1 cellular context compared by ENCODE assay signal in the genomic region with DNA sequence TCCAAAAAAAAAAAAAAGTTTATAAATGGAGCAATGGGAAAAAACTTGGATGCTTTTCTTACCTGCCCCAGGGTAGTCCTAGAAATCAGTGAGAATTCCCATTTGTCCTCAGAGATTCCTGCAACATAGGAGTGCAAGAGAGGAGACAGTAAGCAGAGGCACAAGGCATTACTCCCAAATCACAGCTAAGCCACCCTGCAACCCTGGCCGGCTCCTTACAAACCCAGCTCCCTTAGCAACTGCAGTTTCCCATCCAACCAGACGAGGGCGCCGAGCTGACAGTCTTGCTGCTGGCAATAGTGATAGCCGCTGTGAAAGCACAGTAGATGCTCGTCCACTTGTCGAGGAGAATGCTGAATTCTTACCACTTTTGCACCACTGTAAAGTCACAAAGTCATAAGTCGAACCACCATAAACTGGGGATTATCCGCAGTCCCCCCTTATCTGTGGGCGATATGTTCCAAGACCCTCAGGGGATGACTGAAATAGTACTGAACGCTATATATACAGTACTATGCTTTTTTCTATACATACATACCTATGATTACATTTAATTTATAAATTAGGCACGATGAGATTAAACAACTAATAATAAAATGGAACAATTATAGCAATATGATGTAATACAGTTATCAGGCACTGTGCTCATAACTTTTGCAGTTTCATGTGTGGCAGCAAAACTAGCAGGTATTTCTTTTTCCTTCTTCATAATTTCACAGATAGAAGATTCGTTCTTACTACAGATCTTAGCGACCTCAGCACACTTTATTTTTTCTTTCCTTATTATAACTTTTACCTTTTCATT.
A peak's percentile ranks its signal among the peaks of the same experiment; 100 is the strongest.
TF ChIP-seq lines count a peak whose summit lies in the region.

No MANE protein-coding gene starts in this region.

TF ChIP-seq in HepG2, 621 proteins besides CTCF, POLR2A, EP300 and RAD21 (continued from another document):
- TF ChIP-seq, protein P1, sequence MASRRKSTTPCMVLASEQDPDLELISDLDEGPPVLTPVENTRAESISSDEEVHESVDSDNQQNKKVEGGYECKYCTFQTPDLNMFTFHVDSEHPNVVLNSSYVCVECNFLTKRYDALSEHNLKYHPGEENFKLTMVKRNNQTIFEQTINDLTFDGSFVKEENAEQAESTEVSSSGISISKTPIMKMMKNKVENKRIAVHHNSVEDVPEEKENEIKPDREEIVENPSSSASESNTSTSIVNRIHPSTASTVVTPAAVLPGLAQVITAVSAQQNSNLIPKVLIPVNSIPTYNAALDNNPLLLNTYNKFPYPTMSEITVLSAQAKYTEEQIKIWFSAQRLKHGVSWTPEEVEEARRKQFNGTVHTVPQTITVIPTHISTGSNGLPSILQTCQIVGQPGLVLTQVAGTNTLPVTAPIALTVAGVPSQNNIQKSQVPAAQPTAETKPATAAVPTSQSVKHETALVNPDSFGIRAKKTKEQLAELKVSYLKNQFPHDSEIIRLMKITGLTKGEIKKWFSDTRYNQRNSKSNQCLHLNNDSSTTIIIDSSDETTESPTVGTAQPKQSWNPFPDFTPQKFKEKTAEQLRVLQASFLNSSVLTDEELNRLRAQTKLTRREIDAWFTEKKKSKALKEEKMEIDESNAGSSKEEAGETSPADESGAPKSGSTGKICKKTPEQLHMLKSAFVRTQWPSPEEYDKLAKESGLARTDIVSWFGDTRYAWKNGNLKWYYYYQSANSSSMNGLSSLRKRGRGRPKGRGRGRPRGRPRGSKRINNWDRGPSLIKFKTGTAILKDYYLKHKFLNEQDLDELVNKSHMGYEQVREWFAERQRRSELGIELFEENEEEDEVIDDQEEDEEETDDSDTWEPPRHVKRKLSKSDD (CRISPR knock-in tag; IDR thresholded peaks at IDR 0.05; ENCODE audit: low read depth): no peak
- TF ChIP-seq, protein P2, sequence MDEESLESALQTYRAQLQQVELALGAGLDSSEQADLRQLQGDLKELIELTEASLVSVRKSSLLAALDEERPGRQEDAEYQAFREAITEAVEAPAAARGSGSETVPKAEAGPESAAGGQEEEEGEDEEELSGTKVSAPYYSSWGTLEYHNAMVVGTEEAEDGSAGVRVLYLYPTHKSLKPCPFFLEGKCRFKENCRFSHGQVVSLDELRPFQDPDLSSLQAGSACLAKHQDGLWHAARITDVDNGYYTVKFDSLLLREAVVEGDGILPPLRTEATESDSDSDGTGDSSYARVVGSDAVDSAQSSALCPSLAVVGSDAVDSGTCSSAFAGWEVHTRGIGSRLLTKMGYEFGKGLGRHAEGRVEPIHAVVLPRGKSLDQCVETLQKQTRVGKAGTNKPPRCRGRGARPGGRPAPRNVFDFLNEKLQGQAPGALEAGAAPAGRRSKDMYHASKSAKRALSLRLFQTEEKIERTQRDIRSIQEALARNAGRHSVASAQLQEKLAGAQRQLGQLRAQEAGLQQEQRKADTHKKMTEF (CRISPR knock-in tag; IDR thresholded peaks at IDR 0.05): no peak
- no peak for TF ChIP-seq RBFOX2 (IDR thresholded peaks at IDR 0.05; ENCODE audit: low read depth, low read length)
- peak; percentile 37; the same call in 1 of the 2 replicates for TF ChIP-seq KDM2A (CRISPR knock-in tag; IDR thresholded peaks at IDR 0.05; ENCODE audit: borderline replicate concordance, low read depth)
- TF ChIP-seq FLYWCH1 (CRISPR knock-in tag; IDR thresholded peaks at IDR 0.05): no peak
- no peak for TF ChIP-seq NFRKB (IDR thresholded peaks at IDR 0.05)
- no peak for TF ChIP-seq TSC22D2 (CRISPR knock-in tag; IDR thresholded peaks at IDR 0.05; ENCODE audit: borderline replicate concordance)
